Comparison of ENCODE assay signal across 32 cellular contexts in the genomic region with DNA sequence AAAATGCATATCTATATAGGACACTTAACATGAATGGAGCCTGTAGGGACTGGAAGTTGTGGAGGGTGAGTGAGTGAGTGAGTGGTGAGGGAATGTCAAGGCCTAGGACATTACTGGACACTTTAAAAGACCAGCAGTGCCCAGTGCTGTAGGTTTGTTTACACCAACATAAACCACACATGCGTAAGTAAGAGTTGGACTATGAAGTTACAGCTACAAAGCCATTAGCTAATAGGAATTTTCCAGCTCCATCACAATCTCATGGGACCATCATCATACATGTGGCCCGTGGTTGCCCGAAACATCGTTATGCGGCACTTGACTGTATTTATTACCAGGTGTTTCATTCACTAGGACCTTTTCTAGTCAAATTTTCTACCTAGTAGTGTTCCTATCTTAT. TPM values are rescaled to one million over a fixed set of nuclear protein-coding genes. Genes with fewer than 3 reads are reported as not detected.
DNase-seq lines count a peak whose midpoint lies in the region; ATAC-seq and TF ChIP-seq lines count a peak whose summit lies in the region.
"Had no signal": no experiment of that assay in that cellular context is flagged by ENCODE, and none has a peak within 500 bp of the region (broad histone marks: within the 10 kb centered on the region; RNA-seq: fewer than 3 reads in every experiment).

No MANE protein-coding gene starts in this region.

- H3K4me1 Mint-ChIP-seq in stimulated activated memory B cell treated with anti-CD40 and anti-IgM and Interleukin-4, amounts not matched to agents 10 μg/mL and 1 μg/mL and 100 μg/mL, for 72 hours, result peaks cover 6% of the 10 kb centered on the region
- peaks cover 13% of the 10 kb centered on the region for H3K4me1 Mint-ChIP-seq in glutamatergic neuron (ENCODE audit: low read depth, unreplicated experiment)

- no peaks in the 10 kb centered on the region for H3K27me3 ChIP-seq in sigmoid colon
- H3K27me3 ChIP-seq: stomach, tibial nerve had no signal

- H3K4me1 ChIP-seq in sigmoid colon, result peaks cover 0 to 84% (median 74%) of the 10 kb centered on the region in 4 donors

- H3K4me3 ChIP-seq in fibroblast of villous mesenchyme (ENCODE audit: low read depth, low read length) (no peak overlapping the region), sigmoid colon (no peak overlapping the region)
- H3K4me3 ChIP-seq: stomach, tibial nerve had no signal

- DNase-seq in NCI-H2171 treated with DMSO at 0.1 percent for 48 hours (lab: John Stamatoyannopoulos, UW) (peak; percentile 14), NCI-H2171 (lab: John Stamatoyannopoulos, UW) (no peak), M059J (ENCODE audit: low read depth) (peak; percentile 75), fibroblast of villous mesenchyme (ENCODE audit: low read depth) (peak; percentile 97), sigmoid colon (no peak), anterior cingulate cortex (lab: John Stamatoyannopoulos, UW) (no peak), glutamatergic neuron (no peak)
- DNase-seq: 8988T; activated CD4-positive, alpha-beta T cell treated with anti-CD3 and anti-CD28 coated beads for 36 hours; activated CD8-positive, alpha-beta memory T cell treated with anti-CD3 and anti-CD28 coated beads for 24 hours; activated naive CD4-positive, alpha-beta T cell; activated T-cell treated with anti-CD3 and anti-CD28 coated beads, Interleukin-2, amount 50 U/mL, for 24 hours; AML-193; aorta; caudate nucleus; COR-L47; dermis blood vessel endothelial cell; DMS79 treated with DMSO at 0.1 percent for 48 hours; left ventricle myocardium superior; MV-4-11; naive thymus-derived CD8-positive, alpha-beta T cell; NCI-H187; NCI-H226; NCI-H774; RPMI8226; stomach; T-helper 2 cell had no signal

- H3K36me3 Mint-ChIP-seq in stimulated activated memory B cell treated with anti-CD40 and anti-IgM and Interleukin-4, amounts not matched to agents 10 μg/mL and 1 μg/mL and 100 μg/mL, for 72 hours, result no peaks in the 10 kb centered on the region
- no peaks in the 10 kb centered on the region for H3K36me3 Mint-ChIP-seq in glutamatergic neuron (ENCODE audit: unreplicated experiment)
- H3K36me3 Mint-ChIP-seq: mesothelial cell of epicardium; naive thymus-derived CD8-positive, alpha-beta T cell had no signal

- no peaks in the 10 kb centered on the region for H3K36me3 ChIP-seq in sigmoid colon
- H3K36me3 ChIP-seq: tibial nerve had no signal

- no peaks in the 10 kb centered on the region for H3K9me3 ChIP-seq in sigmoid colon
- H3K9me3 ChIP-seq: stomach, tibial nerve had no signal

- intact Hi-C loops in sigmoid colon (cut with DNase I), result loop anchor here (5.0 kb wide), 2 partner anchors 45 to 70 kb away; no protein-coding TSS in a partner anchor

- H3K4me3 Mint-ChIP-seq in stimulated activated memory B cell treated with anti-CD40 and anti-IgM and Interleukin-4, amounts not matched to agents 10 μg/mL and 1 μg/mL and 100 μg/mL, for 72 hours, result no peak overlapping the region
- H3K4me3 Mint-ChIP-seq in glutamatergic neuron (ENCODE audit: unreplicated experiment), result no peak overlapping the region
- H3K4me3 Mint-ChIP-seq: activated CD4-positive, alpha-beta T cell treated with anti-CD3 and anti-CD28 coated beads for 36 hours; activated T-cell treated with anti-CD3 and anti-CD28 coated beads, Interleukin-2, amount 50 U/mL, for 24 hours; mesothelial cell of epicardium; naive thymus-derived CD8-positive, alpha-beta T cell had no signal

- H3K9me3 Mint-ChIP-seq in stimulated activated memory B cell treated with anti-CD40 and anti-IgM and Interleukin-4, amounts not matched to agents 10 μg/mL and 1 μg/mL and 100 μg/mL, for 72 hours, result no peaks in the 10 kb centered on the region
- peaks cover 3% of the 10 kb centered on the region for H3K9me3 Mint-ChIP-seq in glutamatergic neuron (ENCODE audit: unreplicated experiment)
- H3K9me3 Mint-ChIP-seq: activated T-cell treated with anti-CD3 and anti-CD28 coated beads, Interleukin-2, amount 50 U/mL, for 24 hours; mesothelial cell of epicardium; naive thymus-derived CD8-positive, alpha-beta T cell had no signal

- no peak for TF ChIP-seq EP300 in sigmoid colon (IDR thresholded peaks at IDR 0.05)

- TF ChIP-seq CTCF in fibroblast of villous mesenchyme (IDR thresholded peaks at IDR 0.05; ENCODE audit: insufficient read depth, low read depth, low read length), result no peak
- no peak for TF ChIP-seq CTCF in sigmoid colon (IDR thresholded peaks at IDR 0.05)
- TF ChIP-seq CTCF in glutamatergic neuron (IDR thresholded peaks at IDR 0.05; ENCODE audit: partially characterized antibody, unreplicated experiment), result no peak

- WGBS in sigmoid colon, 2 donors, result 72 to 74% methylated on average over 5 of the region's 5 CpGs

- ATAC-seq in stimulated activated memory B cell treated with anti-CD40 and anti-IgM and Interleukin-4, amounts not matched to agents 10 μg/mL and 1 μg/mL and 100 μg/mL, for 72 hours, result no peak
- ATAC-seq: activated CD4-positive, alpha-beta T cell treated with anti-CD3 and anti-CD28 coated beads for 36 hours; naive thymus-derived CD8-positive, alpha-beta T cell had no signal

- no peak overlapping the region for H3K27ac Mint-ChIP-seq in stimulated activated memory B cell treated with anti-CD40 and anti-IgM and Interleukin-4, amounts not matched to agents 10 μg/mL and 1 μg/mL and 100 μg/mL, for 72 hours
- H3K27ac Mint-ChIP-seq in glutamatergic neuron (ENCODE audit: unreplicated experiment), result no peak overlapping the region
- H3K27ac Mint-ChIP-seq: activated CD4-positive, alpha-beta T cell treated with anti-CD3 and anti-CD28 coated beads for 36 hours; activated T-cell treated with anti-CD3 and anti-CD28 coated beads, Interleukin-2, amount 50 U/mL, for 24 hours; naive thymus-derived CD8-positive, alpha-beta T cell had no signal

- peak overlapping the region; percentile 56 to 77 (median 69) for H3K27ac ChIP-seq in sigmoid colon
- H3K27ac ChIP-seq: KMS-11, parathyroid adenoma had no signal

- TF ChIP-seq POLR2A in sigmoid colon (IDR thresholded peaks at IDR 0.05), result no peak

- no peaks in the 10 kb centered on the region for H3K27me3 Mint-ChIP-seq in stimulated activated memory B cell treated with anti-CD40 and anti-IgM and Interleukin-4, amounts not matched to agents 10 μg/mL and 1 μg/mL and 100 μg/mL, for 72 hours
- H3K27me3 Mint-ChIP-seq in glutamatergic neuron (ENCODE audit: unreplicated experiment), result peaks cover 2% of the 10 kb centered on the region
- H3K27me3 Mint-ChIP-seq: activated CD4-positive, alpha-beta T cell treated with anti-CD3 and anti-CD28 coated beads for 36 hours; activated T-cell treated with anti-CD3 and anti-CD28 coated beads, Interleukin-2, amount 50 U/mL, for 24 hours; naive thymus-derived CD8-positive, alpha-beta T cell had no signal

RNA-seq across cellular contexts. Expression of gene LATS2, which starts 49.2 kb away (rescaled TPM):
- total RNA-seq in M059J (2014; rRNA removed; shearing (Covaris generic)), result 6.1 and 9.9 TPM in 2 replicates
- 20.9 and 32.0 TPM in 2 replicates for total RNA-seq in fibroblast of villous mesenchyme
- 10 to 100 TPM; 21.8 to 45.5 (median 28.2) TPM for total RNA-seq in sigmoid colon
- polyA plus RNA-seq in sigmoid colon, result 1 to 10 TPM; 3.7 to 4.6 (median 4.2) TPM
- total RNA-seq in glutamatergic neuron (ENCODE audit: unreplicated experiment), result 2.2 TPM

Comparison
In these comparisons a context has a peak if more than half of its experiments do, and no peak if none do; other contexts are left out.
1. DNase-seq: peak in NCI-H2171 treated with DMSO at 0.1 percent for 48 hours (single experiment), M059J (single experiment) and fibroblast of villous mesenchyme (single experiment); none in NCI-H2171 (single experiment), sigmoid colon (single experiment), anterior cingulate cortex (0 of 58) and glutamatergic neuron (single experiment).